Comparison of ENCODE assay signal across 18 cellular contexts in the genomic region with DNA sequence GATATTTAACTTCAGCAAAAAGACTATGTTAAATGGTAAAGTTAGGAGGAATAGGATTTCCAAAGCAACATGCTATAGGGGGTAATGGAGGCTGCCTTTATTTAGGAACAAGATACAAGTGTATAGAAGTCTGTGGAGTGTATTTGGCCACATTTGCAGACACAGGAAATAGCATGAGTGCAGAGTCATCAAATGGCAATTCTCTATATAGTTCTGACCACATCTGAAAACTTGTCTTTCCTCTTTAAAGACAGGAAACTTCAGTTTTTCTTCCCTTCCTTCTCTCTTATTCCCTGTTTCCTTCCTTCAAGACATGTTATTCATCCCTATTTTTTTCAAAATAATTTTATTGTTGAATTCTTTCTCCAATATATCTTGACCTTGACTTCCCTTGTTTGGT.
DNase-seq lines count a peak whose midpoint lies in the region; ATAC-seq and TF ChIP-seq lines count a peak whose summit lies in the region.
"Had no signal": no experiment of that assay in that cellular context is flagged by ENCODE, and none has a peak within 500 bp of the region (broad histone marks: within the 10 kb centered on the region; RNA-seq: fewer than 3 reads in every experiment).

No MANE protein-coding gene starts in this region.

- no peak for TF ChIP-seq POLR2A in sigmoid colon (IDR thresholded peaks at IDR 0.05)

- no peaks in the 10 kb centered on the region; the same call in 1 of the 2 replicates for H3K9me3 Mint-ChIP-seq in HFFc6
- peaks cover 5 to 18% of the 10 kb centered on the region in 2 donors for H3K9me3 Mint-ChIP-seq in effector memory CD8-positive, alpha-beta T cell

- no peak overlapping the region for H3K4me3 Mint-ChIP-seq in HFFc6
- H3K4me3 Mint-ChIP-seq in effector memory CD8-positive, alpha-beta T cell: no peak overlapping the region
- H3K4me3 Mint-ChIP-seq: CD4-positive, alpha-beta T cell; T-cell had no signal

- peaks cover 17% of the 10 kb centered on the region for H3K4me1 Mint-ChIP-seq in HFFc6 (ENCODE audit: low read depth)
- H3K4me1 Mint-ChIP-seq in effector memory CD8-positive, alpha-beta T cell (ENCODE audit: low read depth in 2 of 2): no peaks in the 10 kb centered on the region
- H3K4me1 Mint-ChIP-seq: T-cell had no signal

- H3K27me3 ChIP-seq in RWPE2 (ENCODE audit: insufficient read depth, poor library complexity, severe bottlenecking): no peaks in the 10 kb centered on the region
- H3K27me3 ChIP-seq in sigmoid colon: no peaks in the 10 kb centered on the region

- no peaks in the 10 kb centered on the region for H3K36me3 ChIP-seq in RWPE2 (ENCODE audit: low read depth)
- H3K36me3 ChIP-seq in sigmoid colon: no peaks in the 10 kb centered on the region

- H3K27ac Mint-ChIP-seq in HFFc6: peak overlapping the region; percentile 48
- H3K27ac Mint-ChIP-seq in effector memory CD8-positive, alpha-beta T cell: no peak overlapping the region
- H3K27ac Mint-ChIP-seq: CD4-positive, alpha-beta T cell; T-cell had no signal

- no peak for TF ChIP-seq CTCF in AG10803 (conservative IDR thresholded peaks at IDR 0.05; ENCODE audit: low read length)
- no peak for TF ChIP-seq CTCF in HFFc6 (IDR thresholded peaks at IDR 0.05)
- no peak for TF ChIP-seq CTCF in RWPE2 (IDR thresholded peaks at IDR 0.05; ENCODE audit: poor library complexity, severe bottlenecking)
- no peak for TF ChIP-seq CTCF in sigmoid colon (IDR thresholded peaks at IDR 0.05)

- H3K27me3 Mint-ChIP-seq in HFFc6 (ENCODE audit: insufficient read depth): no peaks in the 10 kb centered on the region; the same call in 1 of the 2 replicates
- no peaks in the 10 kb centered on the region for H3K27me3 Mint-ChIP-seq in effector memory CD8-positive, alpha-beta T cell
- H3K27me3 Mint-ChIP-seq: CD4-positive, alpha-beta T cell had no signal

- no peak for TF ChIP-seq EP300 in sigmoid colon (IDR thresholded peaks at IDR 0.05)

- intact Hi-C loops in cardiac septum (cut with DNase I) (no loop called here), sigmoid colon (cut with DNase I) (no loop called here)

- no peaks in the 10 kb centered on the region for H3K4me1 ChIP-seq in RWPE2 (ENCODE audit: insufficient read depth, poor library complexity, severe bottlenecking)
- no peaks in the 10 kb centered on the region for H3K4me1 ChIP-seq in sigmoid colon
- H3K4me1 ChIP-seq: A549 had no signal

- DNase-seq in AG10803 (ENCODE audit: low read depth): peak; percentile 16
- peak; percentile 2 for DNase-seq in HFFc6
- no peak for DNase-seq in RWPE2 (ENCODE audit: low spot score)
- DNase-seq in iris pigment epithelial cell (ENCODE audit: low read depth): peak; percentile 64
- no peak for DNase-seq in activated gamma-delta T cell (lab: John Stamatoyannopoulos, UW)
- no peak for DNase-seq in cardiac septum (ENCODE audit: low spot score)
- DNase-seq in sigmoid colon: no peak
- no peak for DNase-seq in effector memory CD8-positive, alpha-beta T cell
- DNase-seq: AML-193; CD4-positive, alpha-beta T cell; DMS79; GOT3; NCI-H146; NCI-H2081 treated with DMSO at 0.1 percent for 48 hours; NCI-H524 treated with DMSO at 0.1 percent for 48 hours; PC-9; T-cell had no signal

- H3K4me3 ChIP-seq in AG10803 (ENCODE audit: low read length): no peak overlapping the region
- no peak overlapping the region for H3K4me3 ChIP-seq in RWPE2 (ENCODE audit: severe bottlenecking)
- H3K4me3 ChIP-seq in sigmoid colon: no peak overlapping the region
- H3K4me3 ChIP-seq: A549, PC-9 had no signal

- H3K27ac ChIP-seq in RWPE2 (ENCODE audit: poor library complexity, severe bottlenecking) (no peak overlapping the region), sigmoid colon (no peak overlapping the region)
- H3K27ac ChIP-seq: A549, PC-9 had no signal

- no peaks in the 10 kb centered on the region; the same call in 1 of the 2 replicates for H3K36me3 Mint-ChIP-seq in HFFc6 (ENCODE audit: low read depth)
- H3K36me3 Mint-ChIP-seq in effector memory CD8-positive, alpha-beta T cell (ENCODE audit: insufficient read depth): no peaks in the 10 kb centered on the region
- H3K36me3 Mint-ChIP-seq: T-cell had no signal

- H3K9me3 ChIP-seq in RWPE2 (ENCODE audit: severe bottlenecking): no peaks in the 10 kb centered on the region
- no peaks in the 10 kb centered on the region for H3K9me3 ChIP-seq in sigmoid colon
- H3K9me3 ChIP-seq: A549 had no signal

- ATAC-seq in RWPE2 (ENCODE audit: low read depth): peak; percentile 29; the same call in 1 of the 3 replicates
- no peak for ATAC-seq in effector memory CD8-positive, alpha-beta T cell (replicated peaks)
- ATAC-seq: A549, T-cell had no signal

Comparison
In these comparisons a context has a peak if more than half of its experiments do, and no peak if none do; other contexts are left out.
1. DNase-seq: peak in AG10803 (single experiment), HFFc6 (single experiment) and iris pigment epithelial cell (single experiment); none in RWPE2 (single experiment), activated gamma-delta T cell (single experiment), cardiac septum (single experiment), sigmoid colon (single experiment) and effector memory CD8-positive, alpha-beta T cell (0 of 3).